ENCODE assay signal across 1 cellular context in genomic region chr17:77148959-77149510, GRCh38.
TF ChIP-seq lines count a peak whose summit lies in the region.

No MANE protein-coding gene starts in this region.

TF ChIP-seq in GM12878, 131 proteins besides CTCF, POLR2A, EP300 and RAD21 (continued from another document):
- TF ChIP-seq ZNF592 (IDR thresholded peaks at IDR 0.05), result no peak
- no peak for TF ChIP-seq CHD4 (IDR thresholded peaks at IDR 0.05)
- no peak for TF ChIP-seq CREM (IDR thresholded peaks at IDR 0.05; ENCODE audit: low read depth)
- TF ChIP-seq PRDM15 (CRISPR knock-in tag; IDR thresholded peaks at IDR 0.05), result no peak
- TF ChIP-seq DPF2 (IDR thresholded peaks at IDR 0.05), result no peak
- no peak for TF ChIP-seq POLR2AphosphoS2 (IDR thresholded peaks at IDR 0.05; ENCODE audit: low read depth, low read length)
- TF ChIP-seq TARDBP (IDR thresholded peaks at IDR 0.05; ENCODE audit: borderline replicate concordance), result no peak
- no peak for TF ChIP-seq MLLT1 (IDR thresholded peaks at IDR 0.05)
- no peak for TF ChIP-seq PAX5 (IDR thresholded peaks at IDR 0.05; ENCODE audit: borderline replicate concordance, low read depth, low read length)
- TF ChIP-seq IKZF2 (IDR thresholded peaks at IDR 0.05), result no peak
